1 cellular context compared by ENCODE assay signal in the genomic region with DNA sequence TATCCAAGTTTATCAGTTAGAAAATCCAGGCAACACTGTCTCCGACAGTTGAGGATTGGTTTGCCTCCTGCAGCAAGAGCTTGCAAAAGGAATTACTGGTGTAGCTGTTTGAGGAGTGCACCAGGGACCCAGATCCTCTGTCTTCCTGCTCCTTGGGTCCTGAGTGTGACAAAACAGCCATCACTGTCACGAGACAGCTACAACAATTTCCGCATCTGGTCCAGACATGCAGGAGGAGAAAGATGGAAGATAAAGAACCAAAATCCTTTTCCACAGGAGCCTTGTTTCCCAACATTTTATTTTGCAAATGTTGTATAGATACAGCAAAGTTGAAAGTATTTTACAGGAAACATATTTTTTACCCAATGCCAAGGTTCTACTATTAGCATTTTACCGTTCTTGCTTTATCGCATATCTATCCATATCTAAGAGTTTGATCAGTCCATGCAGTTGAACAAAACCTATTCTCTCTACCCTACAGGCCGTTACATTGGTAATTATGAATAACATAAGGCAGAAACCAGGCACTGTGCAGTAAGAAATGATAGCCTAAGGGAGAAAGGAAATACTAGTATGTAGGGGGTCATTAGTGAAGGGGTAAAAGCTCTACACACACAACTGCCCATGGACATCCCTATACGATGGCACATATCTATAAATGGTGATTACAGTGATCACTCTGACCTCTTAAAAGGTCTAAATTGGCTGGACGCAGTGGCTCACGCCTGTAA.
TF ChIP-seq lines count a peak whose summit lies in the region.

No MANE protein-coding gene starts in this region.

TF ChIP-seq in GM23338, 12 proteins besides CTCF, POLR2A, EP300 and RAD21 (continued from another document):
- TF ChIP-seq, protein P1, sequence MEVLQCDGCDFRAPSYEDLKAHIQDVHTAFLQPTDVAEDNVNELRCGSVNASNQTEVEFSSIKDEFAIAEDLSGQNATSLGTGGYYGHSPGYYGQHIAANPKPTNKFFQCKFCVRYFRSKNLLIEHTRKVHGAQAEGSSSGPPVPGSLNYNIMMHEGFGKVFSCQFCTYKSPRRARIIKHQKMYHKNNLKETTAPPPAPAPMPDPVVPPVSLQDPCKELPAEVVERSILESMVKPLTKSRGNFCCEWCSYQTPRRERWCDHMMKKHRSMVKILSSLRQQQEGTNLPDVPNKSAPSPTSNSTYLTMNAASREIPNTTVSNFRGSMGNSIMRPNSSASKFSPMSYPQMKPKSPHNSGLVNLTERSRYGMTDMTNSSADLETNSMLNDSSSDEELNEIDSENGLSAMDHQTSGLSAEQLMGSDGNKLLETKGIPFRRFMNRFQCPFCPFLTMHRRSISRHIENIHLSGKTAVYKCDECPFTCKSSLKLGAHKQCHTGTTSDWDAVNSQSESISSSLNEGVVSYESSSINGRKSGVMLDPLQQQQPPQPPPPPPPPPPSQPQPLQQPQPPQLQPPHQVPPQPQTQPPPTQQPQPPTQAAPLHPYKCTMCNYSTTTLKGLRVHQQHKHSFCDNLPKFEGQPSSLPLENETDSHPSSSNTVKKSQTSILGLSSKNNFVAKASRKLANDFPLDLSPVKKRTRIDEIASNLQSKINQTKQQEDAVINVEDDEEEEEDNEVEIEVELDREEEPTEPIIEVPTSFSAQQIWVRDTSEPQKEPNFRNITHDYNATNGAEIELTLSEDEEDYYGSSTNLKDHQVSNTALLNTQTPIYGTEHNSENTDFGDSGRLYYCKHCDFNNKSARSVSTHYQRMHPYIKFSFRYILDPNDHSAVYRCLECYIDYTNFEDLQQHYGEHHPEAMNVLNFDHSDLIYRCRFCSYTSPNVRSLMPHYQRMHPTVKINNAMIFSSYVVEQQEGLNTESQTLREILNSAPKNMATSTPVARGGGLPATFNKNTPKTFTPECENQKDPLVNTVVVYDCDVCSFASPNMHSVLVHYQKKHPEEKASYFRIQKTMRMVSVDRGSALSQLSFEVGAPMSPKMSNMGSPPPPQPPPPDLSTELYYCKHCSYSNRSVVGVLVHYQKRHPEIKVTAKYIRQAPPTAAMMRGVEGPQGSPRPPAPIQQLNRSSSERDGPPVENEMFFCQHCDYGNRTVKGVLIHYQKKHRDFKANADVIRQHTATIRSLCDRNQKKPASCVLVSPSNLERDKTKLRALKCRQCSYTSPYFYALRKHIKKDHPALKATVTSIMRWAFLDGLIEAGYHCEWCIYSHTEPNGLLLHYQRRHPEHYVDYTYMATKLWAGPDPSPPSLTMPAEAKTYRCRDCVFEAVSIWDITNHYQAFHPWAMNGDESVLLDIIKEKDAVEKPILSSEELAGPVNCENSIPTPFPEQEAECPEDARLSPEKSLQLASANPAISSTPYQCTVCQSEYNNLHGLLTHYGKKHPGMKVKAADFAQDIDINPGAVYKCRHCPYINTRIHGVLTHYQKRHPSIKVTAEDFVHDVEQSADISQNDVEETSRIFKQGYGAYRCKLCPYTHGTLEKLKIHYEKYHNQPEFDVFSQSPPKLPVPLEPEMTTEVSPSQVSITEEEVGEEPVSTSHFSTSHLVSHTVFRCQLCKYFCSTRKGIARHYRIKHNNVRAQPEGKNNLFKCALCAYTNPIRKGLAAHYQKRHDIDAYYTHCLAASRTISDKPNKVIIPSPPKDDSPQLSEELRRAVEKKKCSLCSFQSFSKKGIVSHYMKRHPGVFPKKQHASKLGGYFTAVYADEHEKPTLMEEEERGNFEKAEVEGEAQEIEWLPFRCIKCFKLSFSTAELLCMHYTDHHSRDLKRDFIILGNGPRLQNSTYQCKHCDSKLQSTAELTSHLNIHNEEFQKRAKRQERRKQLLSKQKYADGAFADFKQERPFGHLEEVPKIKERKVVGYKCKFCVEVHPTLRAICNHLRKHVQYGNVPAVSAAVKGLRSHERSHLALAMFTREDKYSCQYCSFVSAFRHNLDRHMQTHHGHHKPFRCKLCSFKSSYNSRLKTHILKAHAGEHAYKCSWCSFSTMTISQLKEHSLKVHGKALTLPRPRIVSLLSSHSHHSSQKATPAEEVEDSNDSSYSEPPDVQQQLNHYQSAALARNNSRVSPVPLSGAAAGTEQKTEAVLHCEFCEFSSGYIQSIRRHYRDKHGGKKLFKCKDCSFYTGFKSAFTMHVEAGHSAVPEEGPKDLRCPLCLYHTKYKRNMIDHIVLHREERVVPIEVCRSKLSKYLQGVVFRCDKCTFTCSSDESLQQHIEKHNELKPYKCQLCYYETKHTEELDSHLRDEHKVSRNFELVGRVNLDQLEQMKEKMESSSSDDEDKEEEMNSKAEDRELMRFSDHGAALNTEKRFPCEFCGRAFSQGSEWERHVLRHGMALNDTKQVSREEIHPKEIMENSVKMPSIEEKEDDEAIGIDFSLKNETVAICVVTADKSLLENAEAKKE (CRISPR knock-in tag; IDR thresholded peaks at IDR 0.05): no peak
- TF ChIP-seq JUNB (IDR thresholded peaks at IDR 0.05; ENCODE audit: unreplicated experiment): no peak
- no peak for TF ChIP-seq CREB1 (CRISPR knock-in tag; IDR thresholded peaks at IDR 0.05; ENCODE audit: low read depth)
- TF ChIP-seq EZH2phosphoT487 (IDR thresholded peaks at IDR 0.05; ENCODE audit: unreplicated experiment): no peak
- TF ChIP-seq, protein P2, sequence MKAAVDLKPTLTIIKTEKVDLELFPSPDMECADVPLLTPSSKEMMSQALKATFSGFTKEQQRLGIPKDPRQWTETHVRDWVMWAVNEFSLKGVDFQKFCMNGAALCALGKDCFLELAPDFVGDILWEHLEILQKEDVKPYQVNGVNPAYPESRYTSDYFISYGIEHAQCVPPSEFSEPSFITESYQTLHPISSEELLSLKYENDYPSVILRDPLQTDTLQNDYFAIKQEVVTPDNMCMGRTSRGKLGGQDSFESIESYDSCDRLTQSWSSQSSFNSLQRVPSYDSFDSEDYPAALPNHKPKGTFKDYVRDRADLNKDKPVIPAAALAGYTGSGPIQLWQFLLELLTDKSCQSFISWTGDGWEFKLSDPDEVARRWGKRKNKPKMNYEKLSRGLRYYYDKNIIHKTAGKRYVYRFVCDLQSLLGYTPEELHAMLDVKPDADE (IDR thresholded peaks at IDR 0.05): no peak
